Comparison of ENCODE assay signal across 11 cellular contexts in genomic region chr5:140800816-140801493, GRCh38. TPM values are rescaled to one million over a fixed set of nuclear protein-coding genes. Genes with fewer than 3 reads are reported as not detected.
DNase-seq lines count a peak whose midpoint lies in the region; ATAC-seq and TF ChIP-seq lines count a peak whose summit lies in the region.
"Had no signal": no experiment of that assay in that cellular context is flagged by ENCODE, and none has a peak within 500 bp of the region (broad histone marks: within the 10 kb centered on the region; RNA-seq: fewer than 3 reads in every experiment).

TSS of gene PCDHA3 (plus strand) at chr5:140801057.

- CTCF ChIA-PET in MCF 10A (lab: Yijun Ruan, JAX), result no interaction called here

- peak within 1 kb of the TSS; percentile 21 for H3K4me3 ChIP-seq in astrocyte of the spinal cord (ENCODE audit: low read depth, low read length)
- H3K4me3 ChIP-seq in iPS-11a (ENCODE audit: low read depth, low read length), result peak within 1 kb of the TSS; percentile 20
- H3K4me3 ChIP-seq in tibial artery, result peak within 1 kb of the TSS; percentile 37 to 40
- H3K4me3 ChIP-seq: BLaER1 treated with 17β-estradiol and CSF1 and Interleukin-3, amounts not matched to agents 10 nM and 100 nM had no signal

- H3K36me3 Mint-ChIP-seq in MCF 10A (ENCODE audit: insufficient read depth, unreplicated experiment), result no peaks in the 10 kb centered on the region

- no peak within 1 kb of the TSS for H3K27ac Mint-ChIP-seq in MCF 10A (ENCODE audit: low read depth, unreplicated experiment)
- H3K27ac Mint-ChIP-seq: activated naive CD8-positive, alpha-beta T cell treated with anti-CD3 and anti-CD28 coated beads, Interleukin-2, amount 50 U/mL, for 24 hours had no signal

- peaks cover 0 to 45% (median 45%) of the 10 kb centered on the region in 3 donors for H3K9me3 ChIP-seq in tibial artery

- TF ChIP-seq CTCF in MCF 10A (IDR thresholded peaks at IDR 0.05; ENCODE audit: unreplicated experiment) (no peak), astrocyte of the spinal cord (IDR thresholded peaks at IDR 0.05; ENCODE audit: low read depth, low read length) (no peak), tibial artery (IDR thresholded peaks at IDR 0.05) (peak; percentile 12 to 19)

- BruUV-seq in MCF 10A (replicated peaks; lab: Mats Ljungman, UMichigan), result no TSS peak

- no peaks in the 10 kb centered on the region for H3K27me3 Mint-ChIP-seq in MCF 10A (ENCODE audit: insufficient read depth, unreplicated experiment)

- ATAC-seq in GM18870 (IDR thresholded peaks at IDR 0.05; ENCODE audit: unreplicated experiment) (no peak), GM21381 (IDR thresholded peaks at IDR 0.05; ENCODE audit: unreplicated experiment) (no peak)
- ATAC-seq: activated naive CD8-positive, alpha-beta T cell treated with anti-CD3 and anti-CD28 coated beads, Interleukin-2, amount 50 U/mL, for 24 hours had no signal

- no peaks in the 10 kb centered on the region for H3K4me1 Mint-ChIP-seq in MCF 10A (ENCODE audit: insufficient read depth, unreplicated experiment)
- H3K4me1 Mint-ChIP-seq: activated naive CD8-positive, alpha-beta T cell treated with anti-CD3 and anti-CD28 coated beads, Interleukin-2, amount 50 U/mL, for 24 hours had no signal

- no peak within 1 kb of the TSS for H3K27ac ChIP-seq in tibial artery
- H3K27ac ChIP-seq: BLaER1 treated with 17β-estradiol and CSF1 and Interleukin-3, amounts not matched to agents 10 nM and 100 nM had no signal

- peaks cover 0 to 4% (median 0%) of the 10 kb centered on the region in 3 donors for H3K36me3 ChIP-seq in tibial artery
- H3K36me3 ChIP-seq: BLaER1 treated with 17β-estradiol and CSF1 and Interleukin-3, amounts not matched to agents 10 nM and 100 nM had no signal

- DNase-seq in T47D (ENCODE audit: low read depth in 1 of 2, low spot score in 1 of 2) (peak; percentile 73 to 88), MCF 10A (ENCODE audit: unreplicated experiment) (no peak), astrocyte of the spinal cord (ENCODE audit: low read depth, low spot score) (peak; percentile 12), tibial artery (peak in 1 of 2 donors; percentile 60), NCI-H748 treated with DMSO at 0.1 percent for 48 hours (lab: John Stamatoyannopoulos, UW) (no peak)
- DNase-seq: activated naive CD8-positive, alpha-beta T cell treated with anti-CD3 and anti-CD28 coated beads, Interleukin-2, amount 50 U/mL, for 24 hours; NCI-H2081 treated with DMSO at 0.1 percent for 48 hours had no signal

- peaks cover 0 to 7% of the 10 kb centered on the region in 2 donors for H3K27me3 ChIP-seq in tibial artery
- H3K27me3 ChIP-seq: BLaER1 treated with 17β-estradiol and CSF1 and Interleukin-3, amounts not matched to agents 10 nM and 100 nM had no signal

- peaks cover 7% of the 10 kb centered on the region for H3K9me3 Mint-ChIP-seq in MCF 10A (ENCODE audit: unreplicated experiment)

- in situ Hi-C loops in T47D (cut with HindIII; ENCODE audit: low pct_unique_long_range_greater_than_20kb, low sequenced_read_pairs) (no loop called here), astrocyte of the spinal cord (cut with HindIII; ENCODE audit: low sequenced_read_pairs) (no loop called here)

- H3K4me3 Mint-ChIP-seq in MCF 10A (ENCODE audit: unreplicated experiment), result no peak within 1 kb of the TSS
- H3K4me3 Mint-ChIP-seq: activated naive CD8-positive, alpha-beta T cell treated with anti-CD3 and anti-CD28 coated beads, Interleukin-2, amount 50 U/mL, for 24 hours had no signal

- H3K4me1 ChIP-seq in tibial artery, result no peaks in the 10 kb centered on the region
- H3K4me1 ChIP-seq: BLaER1 treated with 17β-estradiol and CSF1 and Interleukin-3, amounts not matched to agents 10 nM and 100 nM had no signal

- POLR2A ChIA-PET in MCF 10A (lab: Yijun Ruan, JAX), result no interaction called here

- intact Hi-C loops in MCF 10A (cut with micrococcal nuclease) (no loop called here), tibial artery (cut with DNase I; ENCODE audit: low total_unique reads) (loop anchor here (10.0 kb wide), 1 partner anchor 244 kb away; no protein-coding TSS in a partner anchor)

RNA-seq across cellular contexts. Expression of gene PCDHA3, which starts in this region (rescaled TPM):
- total RNA-seq in MCF 10A (2022), result not detected in 2 replicates

Comparison
In these comparisons a context has a peak if more than half of its experiments do, and no peak if none do; other contexts are left out.
1. DNase-seq: peak in T47D (2 of 2) and astrocyte of the spinal cord (single experiment); none in MCF 10A (single experiment) and NCI-H748 treated with DMSO at 0.1 percent for 48 hours (single experiment).
2. CTCF ChIP-seq: peak in tibial artery (2 of 2); none in MCF 10A (single experiment) and astrocyte of the spinal cord (single experiment).
3. Peak in every context shown above with its lines, with median percentiles within 50 percentile points of each other: H3K4me3 ChIP-seq.